In the genomic region with DNA sequence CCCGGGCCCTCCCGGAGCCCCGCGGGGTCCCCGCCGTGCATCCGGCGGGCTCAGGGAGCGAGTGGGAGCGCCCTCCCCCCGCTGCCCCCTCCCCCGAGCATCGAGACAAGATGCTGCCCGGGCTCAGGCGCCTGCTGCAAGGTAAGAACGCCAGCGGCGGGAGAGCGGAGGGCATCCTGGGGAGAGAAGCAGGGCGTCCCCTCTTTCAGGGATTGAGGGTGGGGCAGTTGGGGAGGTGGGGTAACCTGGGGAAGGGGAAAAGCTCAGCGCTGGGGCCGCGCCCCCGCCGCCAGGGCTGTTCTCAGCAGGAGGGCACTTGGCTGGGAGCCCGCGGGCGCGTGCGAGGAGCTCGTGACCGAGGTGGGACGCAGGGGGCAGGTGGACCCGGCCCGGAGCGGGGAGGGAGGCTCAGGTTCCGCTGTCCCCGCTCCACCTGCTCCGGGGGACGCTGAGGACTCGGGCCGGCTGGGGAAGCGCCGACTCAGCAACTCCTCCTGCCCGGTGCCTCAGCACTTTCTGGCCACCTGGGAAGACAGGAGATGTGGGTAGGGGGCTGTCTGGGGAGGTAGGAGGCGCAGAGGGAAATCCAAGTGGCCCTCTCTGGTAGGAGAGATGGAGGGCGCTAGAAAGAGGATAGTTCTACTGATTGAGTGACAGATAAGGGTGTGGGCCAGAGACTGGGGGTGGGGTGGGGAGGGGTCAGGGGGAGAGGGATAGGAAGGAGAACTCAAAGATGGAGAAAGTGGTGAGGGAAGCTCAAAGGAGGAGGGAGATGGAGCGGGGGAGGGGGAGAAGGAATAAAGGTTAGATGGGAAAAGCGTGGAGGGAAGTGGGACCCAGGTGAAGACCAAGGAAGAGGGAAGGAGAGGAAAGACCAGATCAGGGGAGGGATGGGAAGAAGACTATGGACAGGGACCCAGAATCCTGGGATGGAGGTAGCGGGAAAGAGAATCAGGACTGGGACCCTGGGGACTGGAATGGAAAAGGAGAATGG, we compare ENCODE assay signal across 8 cellular contexts. TPM values are rescaled to one million over a fixed set of nuclear protein-coding genes. Genes with fewer than 3 reads are reported as not detected.
A peak's percentile ranks its signal among the peaks of the same experiment; 100 is the strongest.
DNase-seq lines count a peak whose midpoint lies in the region; ATAC-seq and TF ChIP-seq lines count a peak whose summit lies in the region.

No MANE protein-coding gene starts in this region.

- no peak overlapping the region for H3K27ac ChIP-seq in HUES6 (ENCODE audit: low read depth, low read length)

- H3K36me3 Mint-ChIP-seq in chondrocyte (ENCODE audit: low read depth) (no peaks in the 10 kb centered on the region), nephron progenitor cell (ENCODE audit: low read depth) (no peaks in the 10 kb centered on the region)

- no peak for ATAC-seq in HG03095 (IDR thresholded peaks at IDR 0.05; ENCODE audit: unreplicated experiment)
- ATAC-seq in HG03097 (IDR thresholded peaks at IDR 0.05; ENCODE audit: low FRiP score, unreplicated experiment), result no peak
- no peak for ATAC-seq in activated CD4-positive, CD25-positive, alpha-beta regulatory T cell treated with anti-CD3 and anti-CD28 coated beads, Interleukin-2, amount 50 U/mL, for 24 hours
- ATAC-seq in GM18907 (IDR thresholded peaks at IDR 0.05; ENCODE audit: unreplicated experiment), result no peak

- H3K4me3 Mint-ChIP-seq in chondrocyte (ENCODE audit: unreplicated experiment) (peak overlapping the region; percentile 33), nephron progenitor cell (peak overlapping the region; percentile 79)

- H3K36me3 ChIP-seq in HUES6 (ENCODE audit: control insufficient read depth, insufficient read depth, low read length), result no peaks in the 10 kb centered on the region

- no peak for TF ChIP-seq CTCF in chondrocyte (IDR thresholded peaks at IDR 0.05)
- no peak for TF ChIP-seq CTCF in nephron progenitor cell (IDR thresholded peaks at IDR 0.05)

- H3K27me3 Mint-ChIP-seq in chondrocyte (ENCODE audit: low read depth) (peaks cover 51% of the 10 kb centered on the region), nephron progenitor cell (ENCODE audit: low read depth, poor library complexity) (peaks cover 86% of the 10 kb centered on the region)

- H3K27me3 ChIP-seq in HUES6 (ENCODE audit: control insufficient read depth, insufficient read depth, low read length), result peaks cover 89% of the 10 kb centered on the region

- H3K4me1 Mint-ChIP-seq in chondrocyte (ENCODE audit: low read depth) (peaks cover 24% of the 10 kb centered on the region), nephron progenitor cell (peaks cover 56% of the 10 kb centered on the region)

- H3K4me3 ChIP-seq in HUES6 (ENCODE audit: low read depth, low read length), result peak overlapping the region; percentile 63

- DNase-seq in COR-L47 (lab: John Stamatoyannopoulos, UW), result peak; percentile 57
- DNase-seq in chondrocyte (ENCODE audit: low spot score), result no peak
- peak; percentile 44 for DNase-seq in nephron progenitor cell

- peak overlapping the region; percentile 49 for H3K27ac Mint-ChIP-seq in chondrocyte (ENCODE audit: unreplicated experiment)
- H3K27ac Mint-ChIP-seq in nephron progenitor cell, result no peak overlapping the region

- H3K9ac ChIP-seq in HUES6 (ENCODE audit: low read length), result no peak overlapping the region

- H3K4me1 ChIP-seq in HUES6 (ENCODE audit: control insufficient read depth, insufficient read depth, low read length), result peaks cover 45% of the 10 kb centered on the region

- H3K9me3 Mint-ChIP-seq in chondrocyte (ENCODE audit: low read depth), result no peaks in the 10 kb centered on the region
- no peaks in the 10 kb centered on the region for H3K9me3 Mint-ChIP-seq in nephron progenitor cell

- H3K9me3 ChIP-seq in HUES6 (ENCODE audit: control insufficient read depth, insufficient read depth, low read depth, low read length), result no peaks in the 10 kb centered on the region

RNA-seq across cellular contexts. Expression of a gene that starts 0.7 kb away (rescaled TPM):
- total RNA-seq in chondrocyte, result 0.31 to 0.57 TPM in 2 of 3 replicates, not detected in the other

RNA-seq across cellular contexts. Expression of a gene that starts 34.1 kb away (rescaled TPM):
- 10.8 to 12.6 TPM (median 12.4 TPM) in 3 replicates for total RNA-seq in chondrocyte

RNA-seq across cellular contexts. Expression of a gene that starts 54.4 kb away (rescaled TPM):
- 5.2 to 5.6 TPM (median 5.3 TPM) in 3 replicates for total RNA-seq in chondrocyte
